25 cellular contexts compared by ENCODE assay signal in genomic region chr3:45134758-45135521, GRCh38. TPM values are rescaled to one million over a fixed set of nuclear protein-coding genes. Genes with fewer than 3 reads are reported as not detected.
DNase-seq lines count a peak whose midpoint lies in the region; ATAC-seq, FAIRE-seq and TF ChIP-seq lines count a peak whose summit lies in the region.
"Had no signal": no experiment of that assay in that cellular context is flagged by ENCODE, and none has a peak within 500 bp of the region (broad histone marks: within the 10 kb centered on the region; RNA-seq: fewer than 3 reads in every experiment).

No MANE protein-coding gene starts in this region.

- no peak for TF ChIP-seq CTCF in gastrocnemius medialis (IDR thresholded peaks at IDR 0.05 in 4 of 5, conservative IDR thresholded peaks at IDR 0.05 in 1 of 5)

- no peak for ATAC-seq in gastrocnemius medialis
- ATAC-seq: activated T-cell treated with anti-CD3 and anti-CD28 coated beads, Interleukin-2, amount 50 U/mL, for 4 hours; HepG2; stimulated activated memory B cell treated with anti-CD40 and anti-IgM and Interleukin-4, amounts not matched to agents 10 μg/mL and 1 μg/mL and 100 μg/mL, for 72 hours had no signal

- TF ChIP-seq POLR2A in gastrocnemius medialis (IDR thresholded peaks at IDR 0.05) (no peak), H54 (IDR thresholded peaks at IDR 0.05; ENCODE audit: low read depth, low read length) (no peak)

- FAIRE-seq in H54 (lab: Jason Lieb, UNC) = no peak
- FAIRE-seq: HepG2 had no signal

- H3K9me3 ChIP-seq in skeletal muscle satellite cell (replicated peaks; ENCODE audit: low read length) (no peaks in the 10 kb centered on the region), gastrocnemius medialis (no peaks in the 10 kb centered on the region)
- H3K9me3 ChIP-seq: HAP-1, neutrophil, thyroid gland had no signal

- in situ Hi-C loops in gastrocnemius medialis (cut with MboI; ENCODE audit: low sequenced_read_pairs in 4 of 4) = no loop called here

- H3K27me3 ChIP-seq in skeletal muscle satellite cell (ENCODE audit: control insufficient read depth, insufficient read depth, low read length) (no peaks in the 10 kb centered on the region), gastrocnemius medialis (no peaks in the 10 kb centered on the region)
- H3K27me3 ChIP-seq: neutrophil, thyroid gland had no signal

- H3K4me1 ChIP-seq in skeletal muscle satellite cell (ENCODE audit: control insufficient read depth, insufficient read depth, low read length) = peaks cover 70% of the 10 kb centered on the region
- peaks cover 7 to 21% of the 10 kb centered on the region in 2 donors for H3K4me1 ChIP-seq in gastrocnemius medialis

- peak; percentile 6 for DNase-seq in DMS 273 (lab: John Stamatoyannopoulos, UW; ENCODE audit: unreplicated experiment)
- DNase-seq in RPMI7951 (ENCODE audit: low read depth) = peak; percentile 53
- DNase-seq in fibroblast of peridontal ligament (ENCODE audit: extremely low read depth) = peak; percentile 85
- no peak for DNase-seq in NCI-H2171 treated with DMSO at 0.1 percent for 48 hours (lab: John Stamatoyannopoulos, UW)
- DNase-seq in gastrocnemius medialis = no peak
- DNase-seq in dedifferentiated amniotic fluid mesenchymal stem cell (ENCODE audit: extremely low spot score) = no peak
- DNase-seq in H54 (ENCODE audit: insufficient read length, low spot score) = no peak
- DNase-seq: activated naive CD4-positive, alpha-beta T cell treated with anti-CD3 and anti-CD28 coated beads, Interleukin-2, amount 10 ng/mL, durations not matched to agents 7 days and 5 days; activated T-cell treated with anti-CD3 and anti-CD28 coated beads, Interleukin-2, amount 50 U/mL, for 4 hours; aorta; cerebellar nuclear complex; NCI-H146; NCI-H2227 treated with DMSO at 0.1 percent for 48 hours; NCI-H82; retina; T1000; thyroid gland had no signal

- H3K4me2 ChIP-seq in skeletal muscle satellite cell (ENCODE audit: low read length) = no peak overlapping the region

- no peaks in the 10 kb centered on the region for H3K36me3 ChIP-seq in skeletal muscle satellite cell (ENCODE audit: insufficient read depth, low read length)
- no peaks in the 10 kb centered on the region for H3K36me3 ChIP-seq in gastrocnemius medialis
- H3K36me3 ChIP-seq: HAP-1, neutrophil, thyroid gland had no signal

- intact Hi-C loops in gastrocnemius medialis (cut with DNase I; ENCODE audit: low total_unique reads) = no loop called here

- no peak overlapping the region for H3K27ac ChIP-seq in gastrocnemius medialis
- H3K27ac ChIP-seq: neutrophil, SK-N-MC, thyroid gland had no signal

- H3K4me3 ChIP-seq in skeletal muscle satellite cell (ENCODE audit: low read length) (peak overlapping the region; percentile 6), gastrocnemius medialis (no peak overlapping the region)
- H3K4me3 ChIP-seq: HAP-1, SK-N-MC, thyroid gland had no signal

- peak overlapping the region; percentile 15 for H3K9ac ChIP-seq in skeletal muscle satellite cell (ENCODE audit: low read depth, low read length)

RNA-seq across cellular contexts. Expression of gene CDCP1, which starts 11.2 kb away (rescaled TPM):
- 75.6 and 78.0 TPM in 2 replicates for total RNA-seq in RPMI7951 (2014; rRNA removed; shearing (Covaris generic))
- 19.2 and 24.3 TPM in 2 replicates for total RNA-seq in skeletal muscle satellite cell (2012; rRNA removed)
- total RNA-seq in gastrocnemius medialis = under 1 TPM; 0.12 to 0.82 (median 0.49) TPM
- total RNA-seq: B cell, G401 had no signal

Comparison
In these comparisons a context has a peak if more than half of its experiments do, and no peak if none do; other contexts are left out.
1. DNase-seq: peak in DMS 273 (single experiment), RPMI7951 (single experiment) and fibroblast of peridontal ligament (single experiment); none in NCI-H2171 treated with DMSO at 0.1 percent for 48 hours (single experiment), gastrocnemius medialis (0 of 2), dedifferentiated amniotic fluid mesenchymal stem cell (single experiment) and H54 (single experiment).
2. RNA of gene CDCP1, which starts 11.2 kb away (total RNA-seq): 75.6 to 78.0 TPM in RPMI7951; 0.12 to 0.82 TPM in gastrocnemius medialis; every median in the first group is over 10 times any median in the second.